8 cellular contexts compared by ENCODE assay signal in the genomic region with DNA sequence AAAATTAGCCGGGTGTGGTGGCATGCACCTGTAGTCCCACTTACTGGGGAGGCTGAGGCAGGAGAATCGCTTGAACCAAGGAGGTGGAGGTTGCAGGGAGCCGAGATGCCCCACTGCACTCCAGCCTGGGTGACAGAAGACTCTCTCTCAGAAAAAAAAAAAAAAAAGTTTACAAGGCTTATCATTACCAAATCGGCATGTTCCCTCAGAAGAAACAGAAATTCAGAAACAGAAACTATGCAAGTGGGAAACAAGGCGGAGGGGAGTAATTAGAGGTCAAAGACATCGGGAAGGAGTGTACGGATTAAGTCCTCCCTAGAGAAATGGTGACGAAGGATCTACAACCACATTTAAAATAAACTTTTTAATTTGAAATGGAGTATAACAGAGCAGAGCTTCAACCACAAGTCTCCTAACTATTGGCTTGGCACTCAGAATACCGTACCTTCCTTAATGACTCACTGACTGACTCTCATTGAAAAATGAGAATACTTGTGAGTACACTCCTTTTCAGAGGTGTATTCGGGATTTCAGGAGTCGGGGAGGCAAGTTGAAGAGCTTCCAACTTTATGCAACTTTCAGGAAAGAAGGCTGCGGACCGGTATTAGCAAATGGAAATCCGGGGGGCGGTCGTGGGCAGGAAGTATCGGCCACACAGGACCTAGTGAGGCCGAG. TPM values are rescaled to one million over a fixed set of nuclear protein-coding genes. Genes with fewer than 3 reads are reported as not detected.
DNase-seq lines count a peak whose midpoint lies in the region; ATAC-seq and TF ChIP-seq lines count a peak whose summit lies in the region.

No MANE protein-coding gene starts in this region.

- H3K36me3 ChIP-seq in gastroesophageal sphincter (peaks cover 0 to 5% of the 10 kb centered on the region in 2 donors), trophoblast cell (ENCODE audit: control insufficient read depth in 1 of 2, insufficient read depth in 2 of 2, low read length in 2 of 2) (no peaks in the 10 kb centered on the region)

- H3K36me3 Mint-ChIP-seq in activated T-helper 1 cell treated with anti-CD3 and anti-CD28 coated beads, Interleukin-12 subunit alpha, Interleukin-12 subunit beta, Interleukin-2, Interleukin-4 antibody, amounts not matched to agents 30 ng/mL and 10 ng/mL and 1 ng/mL, durations not matched to agents 14 hours and 24 hours and 36 hours (ENCODE audit: low read depth), result peaks cover under 1% of the 10 kb centered on the region

- H3K9me3 ChIP-seq in gastroesophageal sphincter, result no peaks in the 10 kb centered on the region
- H3K9me3 ChIP-seq in trophoblast cell (ENCODE audit: insufficient read depth, low read depth, low read length), result no peaks in the 10 kb centered on the region

- H3K27me3 ChIP-seq in gastroesophageal sphincter (no peaks in the 10 kb centered on the region), trophoblast cell (ENCODE audit: insufficient read depth, low read length) (no peaks in the 10 kb centered on the region)

- H3K27ac Mint-ChIP-seq in activated T-helper 1 cell treated with anti-CD3 and anti-CD28 coated beads, Interleukin-12 subunit alpha, Interleukin-12 subunit beta, Interleukin-2, Interleukin-4 antibody, amounts not matched to agents 30 ng/mL and 10 ng/mL and 1 ng/mL, durations not matched to agents 14 hours and 24 hours and 36 hours, result peak overlapping the region; percentile 97

- peak overlapping the region; percentile 70 to 94 for H3K4me3 ChIP-seq in gastroesophageal sphincter
- H3K4me3 ChIP-seq in trophoblast cell (ENCODE audit: low read depth, low read length), result peak overlapping the region; percentile 98

- H4K12ac ChIP-seq in trophoblast cell (ENCODE audit: low read depth, low read length), result no peak overlapping the region

- no peak for TF ChIP-seq EP300 in gastroesophageal sphincter (IDR thresholded peaks at IDR 0.05)

- H4K8ac ChIP-seq in trophoblast cell (ENCODE audit: low read depth, low read length), result peak overlapping the region; percentile 89

- H4K91ac ChIP-seq in trophoblast cell (ENCODE audit: low read depth, low read length), result peak overlapping the region; percentile 44

- H3K9me3 Mint-ChIP-seq in activated T-helper 1 cell treated with anti-CD3 and anti-CD28 coated beads, Interleukin-12 subunit alpha, Interleukin-12 subunit beta, Interleukin-2, Interleukin-4 antibody, amounts not matched to agents 30 ng/mL and 10 ng/mL and 1 ng/mL, durations not matched to agents 14 hours and 24 hours and 36 hours, result no peaks in the 10 kb centered on the region

- H3K27ac ChIP-seq in gastroesophageal sphincter (peak overlapping the region; percentile 94 to 99 (median 98)), trophoblast cell (ENCODE audit: low read depth, low read length) (peak overlapping the region; percentile 70)

- intact Hi-C loops in activated T-helper 1 cell treated with anti-CD3 and anti-CD28 coated beads, Interleukin-12 subunit alpha, Interleukin-12 subunit beta, Interleukin-2, Interleukin-4 antibody, amounts not matched to agents 30 ng/mL and 10 ng/mL and 1 ng/mL, durations not matched to agents 14 hours and 24 hours and 36 hours (cut with micrococcal nuclease), result loop anchor here (1.0 to 5.0 kb wide), 2 partner anchors 131 to 306 kb away; a partner anchor contains a TSS

- H3K9ac ChIP-seq in trophoblast cell (ENCODE audit: low read length), result peak overlapping the region; percentile 93

- 13 to 15% methylated on average over 16 of the region's 18 CpGs for WGBS in gastroesophageal sphincter (ENCODE audit: low coverage in 1 of 2), 2 donors
- no CpG with 5 or more reads among the region's 18 CpGs for WGBS in trophoblast cell (ENCODE audit: extremely low coverage, insufficient coverage, insufficient read length)

- peak overlapping the region; percentile 55 for H3K18ac ChIP-seq in trophoblast cell (ENCODE audit: low read length)

- H2AFZ ChIP-seq in trophoblast cell (ENCODE audit: insufficient read depth, low read length, poor library complexity), result peak overlapping the region; percentile 80

- H3K4ac ChIP-seq in trophoblast cell (ENCODE audit: low read depth, low read length), result no peak overlapping the region

- no peak overlapping the region for H2BK120ac ChIP-seq in trophoblast cell (ENCODE audit: insufficient read depth, low read length, poor library complexity)

- TF ChIP-seq CTCF in gastroesophageal sphincter (IDR thresholded peaks at IDR 0.05), result no peak

- H3K4me3 Mint-ChIP-seq in activated T-helper 1 cell treated with anti-CD3 and anti-CD28 coated beads, Interleukin-12 subunit alpha, Interleukin-12 subunit beta, Interleukin-2, Interleukin-4 antibody, amounts not matched to agents 30 ng/mL and 10 ng/mL and 1 ng/mL, durations not matched to agents 14 hours and 24 hours and 36 hours, result peak overlapping the region; percentile 95

- peak; percentile 33 to 36 for ATAC-seq in activated CD4-positive, CD25-positive, alpha-beta regulatory T cell treated with anti-CD3 and anti-CD28 coated beads, Interleukin-2, amount 50 U/mL, for 24 hours
- ATAC-seq in gastroesophageal sphincter (peak; percentile 16), GM19467 (IDR thresholded peaks at IDR 0.05; ENCODE audit: unreplicated experiment) (no peak), HG02759 (IDR thresholded peaks at IDR 0.05; ENCODE audit: unreplicated experiment) (no peak)

- peaks cover 0 to 25% (median 3%) of the 10 kb centered on the region in 3 donors for H3K4me1 ChIP-seq in gastroesophageal sphincter
- peaks cover 2% of the 10 kb centered on the region in 2 experiments for H3K4me1 ChIP-seq in trophoblast cell (ENCODE audit: control insufficient read depth in 1 of 2, insufficient read depth in 2 of 2, low read length in 2 of 2)

- no peak for TF ChIP-seq POLR2A in gastroesophageal sphincter (IDR thresholded peaks at IDR 0.05)

- H3K79me2 ChIP-seq in trophoblast cell (ENCODE audit: control insufficient read depth, insufficient read depth, low read length, poor library complexity), result peaks cover 5% of the 10 kb centered on the region

- peaks cover 3% of the 10 kb centered on the region for H3K27me3 Mint-ChIP-seq in activated T-helper 1 cell treated with anti-CD3 and anti-CD28 coated beads, Interleukin-12 subunit alpha, Interleukin-12 subunit beta, Interleukin-2, Interleukin-4 antibody, amounts not matched to agents 30 ng/mL and 10 ng/mL and 1 ng/mL, durations not matched to agents 14 hours and 24 hours and 36 hours (ENCODE audit: insufficient read depth)

- no peak for DNase-seq in activated CD4-positive, CD25-positive, alpha-beta regulatory T cell treated with anti-CD3 and anti-CD28 coated beads, Interleukin-2, amount 50 U/mL, for 72 hours
- DNase-seq in HS-5 (ENCODE audit: low read depth) (peak; percentile 30), trophoblast cell (peak in 1 of 2 donors; percentile 74)
- no peak for DNase-seq in activated T-helper 1 cell treated with anti-CD3 and anti-CD28 coated beads, Interleukin-12 subunit alpha, Interleukin-12 subunit beta, Interleukin-2, Interleukin-4 antibody, amounts not matched to agents 30 ng/mL and 10 ng/mL and 1 ng/mL, durations not matched to agents 14 hours and 24 hours and 36 hours (ENCODE audit: low spot score)

- no peak overlapping the region for H2BK5ac ChIP-seq in trophoblast cell (ENCODE audit: low read depth, low read length, poor library complexity)

- H3K14ac ChIP-seq in trophoblast cell (ENCODE audit: low read length), result peak overlapping the region; percentile 57

- no peak overlapping the region for H2AK5ac ChIP-seq in trophoblast cell (ENCODE audit: low read length)

- H3K4me1 Mint-ChIP-seq in activated T-helper 1 cell treated with anti-CD3 and anti-CD28 coated beads, Interleukin-12 subunit alpha, Interleukin-12 subunit beta, Interleukin-2, Interleukin-4 antibody, amounts not matched to agents 30 ng/mL and 10 ng/mL and 1 ng/mL, durations not matched to agents 14 hours and 24 hours and 36 hours (ENCODE audit: low read depth), result peaks cover 17% of the 10 kb centered on the region

- H2BK12ac ChIP-seq in trophoblast cell (ENCODE audit: low read length), result no peak overlapping the region

- H3K4me2 ChIP-seq in trophoblast cell (ENCODE audit: low read length), result peak overlapping the region; percentile 77

- H3K23ac ChIP-seq in trophoblast cell (ENCODE audit: low read length), result no peak overlapping the region

- peaks cover 5% of the 10 kb centered on the region for H3K79me1 ChIP-seq in trophoblast cell (ENCODE audit: low read length)

RNA-seq across cellular contexts. Expression of a gene that starts 0.9 kb away (rescaled TPM):
- 10.7 and 12.2 TPM in 2 replicates for total RNA-seq in activated T-helper 1 cell treated with anti-CD3 and anti-CD28 coated beads, Interleukin-12 subunit alpha, Interleukin-12 subunit beta, Interleukin-2, Interleukin-4 antibody, amounts not matched to agents 30 ng/mL and 10 ng/mL and 1 ng/mL, durations not matched to agents 14 hours and 24 hours and 36 hours
- total RNA-seq in gastroesophageal sphincter, result 1 to 10 TPM; 5.9 to 7.1 (median 6.4) TPM
- polyA plus RNA-seq in trophoblast cell (2013), result 5.9 TPM in 2 replicates

RNA-seq across cellular contexts. Expression of a gene that starts 1.0 kb away (rescaled TPM):
- total RNA-seq in activated T-helper 1 cell treated with anti-CD3 and anti-CD28 coated beads, Interleukin-12 subunit alpha, Interleukin-12 subunit beta, Interleukin-2, Interleukin-4 antibody, amounts not matched to agents 30 ng/mL and 10 ng/mL and 1 ng/mL, durations not matched to agents 14 hours and 24 hours and 36 hours, result 0.51 and 0.88 TPM in 2 replicates
- 10 to 100 TPM in 2 of 4 donors, 1 to 10 TPM in 2; 7.3 to 12.4 (median 10.5) TPM for total RNA-seq in gastroesophageal sphincter
- 2.8 and 3.2 TPM in 2 replicates for polyA plus RNA-seq in trophoblast cell (2013)

Comparison
In these comparisons a context has a peak if more than half of its experiments do, and no peak if none do; other contexts are left out.
1. ATAC-seq: peak in activated CD4-positive, CD25-positive, alpha-beta regulatory T cell treated with anti-CD3 and anti-CD28 coated beads, Interleukin-2, amount 50 U/mL, for 24 hours (2 of 2) and gastroesophageal sphincter (single experiment); none in GM19467 (single experiment) and HG02759 (single experiment).